21 cellular contexts compared by ENCODE assay signal in genomic region chr7:71334541-71334940, GRCh38.
DNase-seq lines count a peak whose midpoint lies in the region; ATAC-seq and TF ChIP-seq lines count a peak whose summit lies in the region.
"Had no signal": no experiment of that assay in that cellular context is flagged by ENCODE, and none has a peak within 500 bp of the region (broad histone marks: within the 10 kb centered on the region; RNA-seq: fewer than 3 reads in every experiment).

No MANE protein-coding gene starts in this region.

- H3K9ac ChIP-seq in muscle layer of colon (ENCODE audit: low read length): no peak overlapping the region
- H3K9ac ChIP-seq: BLaER1 had no signal

- TF ChIP-seq CTCF in uterus (IDR thresholded peaks at IDR 0.05) (no peak), heart right ventricle (IDR thresholded peaks at IDR 0.05) (no peak)

- no peaks in the 10 kb centered on the region for H3K27me3 ChIP-seq in muscle layer of colon (ENCODE audit: control insufficient read depth in 1 of 2, insufficient read depth in 2 of 2, low read length in 2 of 2)
- no peaks in the 10 kb centered on the region for H3K27me3 ChIP-seq in uterus
- H3K27me3 ChIP-seq in heart right ventricle: no peaks in the 10 kb centered on the region
- H3K27me3 ChIP-seq: BLaER1 had no signal

- intact Hi-C loops in uterus (cut with DNase I; ENCODE audit: low total_unique reads): no loop called here
- intact Hi-C loops in heart right ventricle (cut with DNase I): no loop called here

- no peaks in the 10 kb centered on the region for H3K9me3 ChIP-seq in muscle layer of colon (ENCODE audit: low read length)
- H3K9me3 ChIP-seq in uterus: no peaks in the 10 kb centered on the region
- peaks cover 0 to 11% (median 0%) of the 10 kb centered on the region in 11 donors for H3K9me3 ChIP-seq in heart right ventricle
- H3K9me3 ChIP-seq: Caco-2, HAP-1 had no signal

- WGBS in heart right ventricle, 2 donors: 40 to 44% methylated on average over 1 of the region's 1 CpG

- DNase-seq in NCI-H82 (lab: John Stamatoyannopoulos, UW) (peak; percentile 78), NCI-H82 treated with DMSO at 0.1 percent for 48 hours (lab: John Stamatoyannopoulos, UW; ENCODE audit: unreplicated experiment) (no peak), cerebellar cortex (ENCODE audit: low spot score) (peak; percentile 70), uterus (no peak), heart right ventricle (no peak), NCI-H748 treated with DMSO at 0.1 percent for 48 hours (lab: John Stamatoyannopoulos, UW) (no peak), ecto neural progenitor cell (ENCODE audit: low spot score) (no peak)
- DNase-seq: Caco-2; CD4-positive, CD25-positive, alpha-beta regulatory T cell; CD8-positive, alpha-beta T cell; DMS 273 treated with DMSO at 0.1 percent for 48 hours; DMS79; EL; GF-D8; GOT3; HFFc6 had no signal

- no peaks in the 10 kb centered on the region for H3K36me3 ChIP-seq in muscle layer of colon (ENCODE audit: insufficient read depth, low read length)
- no peaks in the 10 kb centered on the region for H3K36me3 ChIP-seq in uterus
- no peaks in the 10 kb centered on the region for H3K36me3 ChIP-seq in heart right ventricle
- H3K36me3 ChIP-seq: BLaER1, HAP-1 had no signal

- H3K4me1 ChIP-seq in muscle layer of colon (ENCODE audit: insufficient read depth, low read length) (no peaks in the 10 kb centered on the region), uterus (no peaks in the 10 kb centered on the region), heart right ventricle (no peaks in the 10 kb centered on the region)
- H3K4me1 ChIP-seq: BLaER1, Caco-2, HAP-1 had no signal

- H3K4me3 ChIP-seq in muscle layer of colon (ENCODE audit: low read depth in 1 of 2, low read length in 2 of 2) (no peak overlapping the region), uterus (no peak overlapping the region), heart right ventricle (no peak overlapping the region)
- H3K4me3 ChIP-seq: BLaER1, HAP-1 had no signal

- H3K27ac ChIP-seq in muscle layer of colon (ENCODE audit: low read depth, low read length) (peak overlapping the region; percentile 34), uterus (peak overlapping the region; percentile 22 to 55), heart right ventricle (no peak overlapping the region)
- H3K27ac ChIP-seq: 22Rv1, BLaER1, C4-2B had no signal

- ATAC-seq in heart right ventricle: no peak
- ATAC-seq: CD8-positive, alpha-beta T cell had no signal

- TF ChIP-seq POLR2A in uterus (IDR thresholded peaks at IDR 0.05): no peak

Comparison
In these comparisons a context has a peak if more than half of its experiments do, and no peak if none do; other contexts are left out.
1. DNase-seq: peak in NCI-H82 (single experiment) and cerebellar cortex (single experiment); none in NCI-H82 treated with DMSO at 0.1 percent for 48 hours (single experiment), uterus (0 of 2), heart right ventricle (0 of 2), NCI-H748 treated with DMSO at 0.1 percent for 48 hours (single experiment) and ecto neural progenitor cell (single experiment).
2. H3K27ac ChIP-seq: peak in muscle layer of colon (single experiment) and uterus (2 of 2); none in heart right ventricle (0 of 10).